Comparison of ENCODE assay signal across 28 cellular contexts in the genomic region with DNA sequence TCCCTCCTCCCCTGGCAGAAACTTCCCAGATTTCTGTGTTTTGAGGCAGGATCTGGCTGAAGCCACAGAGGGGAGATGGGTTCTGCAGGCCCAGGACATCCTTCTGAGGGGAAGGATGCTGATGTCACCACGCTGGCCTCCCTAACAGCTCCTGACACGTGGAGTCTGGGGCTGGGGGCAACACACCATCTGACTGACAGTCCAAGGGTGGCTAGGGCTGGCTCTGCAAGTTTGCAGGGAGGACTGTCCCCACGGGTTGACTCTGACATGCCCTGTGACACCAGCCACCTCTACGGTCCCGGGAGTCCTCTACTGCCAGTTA. TPM values are rescaled to one million over a fixed set of nuclear protein-coding genes. Genes with fewer than 3 reads are reported as not detected.
DNase-seq lines count a peak whose midpoint lies in the region; ATAC-seq and TF ChIP-seq lines count a peak whose summit lies in the region.
"Had no signal": no experiment of that assay in that cellular context is flagged by ENCODE, and none has a peak within 500 bp of the region (broad histone marks: within the 10 kb centered on the region; RNA-seq: fewer than 3 reads in every experiment).

No MANE protein-coding gene starts in this region.

- peak overlapping the region; percentile 31 for H3K56ac ChIP-seq in mesendoderm (ENCODE audit: low read length)

- H3K4me3 ChIP-seq in right atrium auricular region (no peak overlapping the region), body of pancreas (no peak overlapping the region), mesendoderm (ENCODE audit: low read length) (no peak overlapping the region), upper lobe of left lung (peak overlapping the region in 2 of 4 donors; percentile 33 to 47), gastroesophageal sphincter (no peak overlapping the region)
- H3K4me3 ChIP-seq: A549, GM23248, pancreas, sigmoid colon had no signal

- no peak overlapping the region for H2BK120ac ChIP-seq in mesendoderm (ENCODE audit: low read depth, low read length)

- H3K4me2 ChIP-seq in mesendoderm (ENCODE audit: low read length), result no peak overlapping the region

- TF ChIP-seq EP300 in upper lobe of left lung (IDR thresholded peaks at IDR 0.05) (no peak), gastroesophageal sphincter (IDR thresholded peaks at IDR 0.05) (no peak)

- H3K4ac ChIP-seq in mesendoderm (ENCODE audit: low read depth, low read length), result peak overlapping the region; percentile 41

- H3K36me3 ChIP-seq in right atrium auricular region (no peaks in the 10 kb centered on the region), body of pancreas (replicated peaks in 1 of 2; ENCODE audit: insufficient read depth in 1 of 2, low read depth in 2 of 2) (no peaks in the 10 kb centered on the region), mesendoderm (ENCODE audit: control insufficient read depth, insufficient read depth, low read length) (no peaks in the 10 kb centered on the region), upper lobe of left lung (no peaks in the 10 kb centered on the region), gastroesophageal sphincter (no peaks in the 10 kb centered on the region)
- H3K36me3 ChIP-seq: pancreas, sigmoid colon had no signal

- peaks cover 17% of the 10 kb centered on the region for H3K79me1 ChIP-seq in mesendoderm (ENCODE audit: low read length)

- H2AK5ac ChIP-seq in mesendoderm (ENCODE audit: low read length), result no peak overlapping the region

- peaks cover 47% of the 10 kb centered on the region for H3K79me2 ChIP-seq in mesendoderm (ENCODE audit: control insufficient read depth, insufficient read depth, low read length)

- ATAC-seq in Right ventricle myocardium superior (ENCODE audit: poor library complexity), result no peak
- no peak for ATAC-seq in body of pancreas
- no peak for ATAC-seq in upper lobe of left lung (ENCODE audit: low FRiP score in 2 of 2)
- no peak for ATAC-seq in gastroesophageal sphincter
- ATAC-seq in HG02973 (IDR thresholded peaks at IDR 0.05; ENCODE audit: unreplicated experiment), result no peak
- ATAC-seq: foreskin keratinocyte; naive thymus-derived CD4-positive, alpha-beta T cell; T-cell had no signal

- H3K27ac ChIP-seq in right atrium auricular region (peak overlapping the region; percentile 8 to 22), body of pancreas (peak overlapping the region in 3 of 4 donors; percentile 45 to 76 (median 69)), mesendoderm (ENCODE audit: low read depth, low read length) (no peak overlapping the region), upper lobe of left lung (peak overlapping the region in 3 of 4 donors; percentile 48 to 88 (median 73)), gastroesophageal sphincter (peak overlapping the region in 2 of 4 donors; percentile 29 to 58)
- H3K27ac ChIP-seq: foreskin keratinocyte, GM23248 had no signal

- H3K9ac ChIP-seq in mesendoderm (ENCODE audit: low read length), result peak overlapping the region; percentile 1
- H3K9ac ChIP-seq: GM23248 had no signal

- H4K5ac ChIP-seq in mesendoderm (ENCODE audit: low read length), result no peak overlapping the region

- H3K27me3 ChIP-seq in right atrium auricular region (no peaks in the 10 kb centered on the region), body of pancreas (no peaks in the 10 kb centered on the region), mesendoderm (ENCODE audit: insufficient read depth, low read length, poor library complexity) (no peaks in the 10 kb centered on the region), upper lobe of left lung (no peaks in the 10 kb centered on the region), gastroesophageal sphincter (no peaks in the 10 kb centered on the region)
- H3K27me3 ChIP-seq: foreskin keratinocyte, pancreas, sigmoid colon had no signal

- H3K23ac ChIP-seq in mesendoderm (ENCODE audit: low read length), result no peak overlapping the region

- H3K4me1 ChIP-seq in right atrium auricular region (peaks cover 0 to 42% of the 10 kb centered on the region in 2 donors), body of pancreas (peaks cover 81% of the 10 kb centered on the region), mesendoderm (ENCODE audit: control insufficient read depth, low read depth, low read length) (peaks cover 22% of the 10 kb centered on the region), upper lobe of left lung (peaks cover 51 to 71% (median 66%) of the 10 kb centered on the region in 4 donors), gastroesophageal sphincter (peaks cover 8 to 91% (median 31%) of the 10 kb centered on the region in 3 donors)

- no peak overlapping the region for H2BK5ac ChIP-seq in mesendoderm (ENCODE audit: low read length)

- no peak overlapping the region for H2BK15ac ChIP-seq in mesendoderm (replicated peaks; ENCODE audit: low read depth)

- intact Hi-C loops in Right ventricle myocardium superior (cut with DNase I), result no loop called here
- intact Hi-C loops in body of pancreas (cut with DNase I), result no loop called here

- TF ChIP-seq POLR2A in body of pancreas (IDR thresholded peaks at IDR 0.05) (no peak), upper lobe of left lung (IDR thresholded peaks at IDR 0.05) (no peak), gastroesophageal sphincter (IDR thresholded peaks at IDR 0.05) (no peak)

- no peak for DNase-seq in right atrium auricular region (ENCODE audit: low spot score)
- DNase-seq in Right ventricle myocardium superior, result no peak
- DNase-seq in body of pancreas, result no peak
- DNase-seq in mesendoderm, result peak; percentile 63
- DNase-seq in upper lobe of left lung, result no peak
- DNase-seq in cortex of kidney (lab: John Stamatoyannopoulos, UW), result no peak
- DNase-seq: activated CD4-positive, alpha-beta T cell treated with anti-CD3 and anti-CD28 coated beads for 4 hours; activated naive CD4-positive, alpha-beta T cell treated with anti-CD3 and anti-CD28 coated beads for 36 hours; activated T-cell treated with anti-CD3 and anti-CD28 coated beads, Interleukin-2, amount 50 U/mL, for 48 hours; anterior cingulate cortex; EL; foreskin keratinocyte; GM23248; kidney glomerular epithelial cell; naive thymus-derived CD4-positive, alpha-beta T cell; NCI-H1930; NCI-H748 treated with DMSO at 0.1 percent for 48 hours; SHP77; sigmoid colon; stimulated activated CD8-positive, alpha-beta memory T cell treated with anti-CD3 and anti-CD28 coated beads, Interleukin-4, amount 100 ng/mL, for 48 hours; T-cell had no signal

- no peak for TF ChIP-seq CTCF in right atrium auricular region (IDR thresholded peaks at IDR 0.05)
- no peak for TF ChIP-seq CTCF in body of pancreas (IDR thresholded peaks at IDR 0.05)
- TF ChIP-seq CTCF in upper lobe of left lung (IDR thresholded peaks at IDR 0.05), result no peak
- no peak for TF ChIP-seq CTCF in gastroesophageal sphincter (IDR thresholded peaks at IDR 0.05)

- no peak overlapping the region for H3K18ac ChIP-seq in mesendoderm (ENCODE audit: low read length)

- 55 to 68% methylated on average over 5 of the region's 5 CpGs for WGBS in body of pancreas, 2 donors
- WGBS in mesendoderm (ENCODE audit: extremely low coverage, insufficient coverage, low lambda C conversion rate), result no CpG with 5 or more reads among the region's 5 CpGs
- WGBS in upper lobe of left lung, 2 donors, result 46 to 69% methylated on average over 4 to 5 of the region's 5 CpGs
- WGBS in gastroesophageal sphincter (ENCODE audit: low coverage in 1 of 2), 2 donors, result no CpG with 5 or more reads among the region's 5 CpGs

- no peak overlapping the region for H4K8ac ChIP-seq in mesendoderm (ENCODE audit: low read depth, low read length)

- no peaks in the 10 kb centered on the region for H3K9me3 ChIP-seq in right atrium auricular region
- no peaks in the 10 kb centered on the region for H3K9me3 ChIP-seq in body of pancreas
- H3K9me3 ChIP-seq in upper lobe of left lung, result no peaks in the 10 kb centered on the region
- no peaks in the 10 kb centered on the region for H3K9me3 ChIP-seq in gastroesophageal sphincter
- H3K9me3 ChIP-seq: A549, pancreas, sigmoid colon had no signal

RNA-seq across cellular contexts. Expression of gene PAK4, which starts 14.6 kb away (rescaled TPM):
- total RNA-seq in right atrium auricular region, result 10 to 100 TPM; 11.2 to 13.7 TPM
- 14.0 TPM for total RNA-seq in Right ventricle myocardium superior
- 10 to 100 TPM; 18.9 to 40.2 TPM for total RNA-seq in body of pancreas
- 56.1 TPM for polyA plus RNA-seq in mesendoderm (2013, experiment 1 of 2)
- polyA plus RNA-seq in mesendoderm (2013, experiment 2 of 2), result 52.0 TPM
- total RNA-seq in upper lobe of left lung, result 10 to 100 TPM; 23.4 to 88.2 (median 54.4) TPM
- total RNA-seq in gastroesophageal sphincter, result 10 to 100 TPM in 1 of 4 donors, 1 to 10 TPM in 3; 6.1 to 16.3 (median 7.5) TPM

RNA-seq across cellular contexts. Expression of gene ACP7, which starts 56.0 kb away (rescaled TPM):
- total RNA-seq in right atrium auricular region (not detected), Right ventricle myocardium superior (not detected), body of pancreas (not detected), upper lobe of left lung (not detected), gastroesophageal sphincter (under 1 TPM in 1 of 4 donors, not detected in 3; 0.08 TPM)
- polyA plus RNA-seq in mesendoderm (2013, experiment 1 of 2), result 0.03 TPM
- polyA plus RNA-seq in mesendoderm (2013, experiment 2 of 2), result 0.03 TPM
- total RNA-seq: activated CD8-positive, alpha-beta memory T cell treated with anti-CD3 and anti-CD28 coated beads for 36 hours; activated naive CD4-positive, alpha-beta T cell treated with anti-CD3 and anti-CD28 coated beads for 36 hours; GM23248; naive thymus-derived CD4-positive, alpha-beta T cell; OCI-LY7; sigmoid colon had no signal
- polyA plus RNA-seq: BJ; naive thymus-derived CD4-positive, alpha-beta T cell; sigmoid colon had no signal

RNA-seq across cellular contexts. Expression of gene NCCRP1, which starts 56.6 kb away (rescaled TPM):
- total RNA-seq in right atrium auricular region (not detected), Right ventricle myocardium superior (not detected), body of pancreas (1 to 10 TPM in 1 of 2 donors, under 1 TPM in 1; 0.66 to 7.8 TPM), upper lobe of left lung (under 1 TPM in 1 of 6 donors, not detected in 5; 0.47 TPM), gastroesophageal sphincter (10 to 100 TPM in 1 of 4 donors, 1 to 10 TPM in 1, under 1 TPM in 2; 0.13 to 13.7 (median 2.3) TPM)
- 0.45 TPM for polyA plus RNA-seq in mesendoderm (2013, experiment 1 of 2)
- 0.39 TPM for polyA plus RNA-seq in mesendoderm (2013, experiment 2 of 2)
- total RNA-seq: activated CD8-positive, alpha-beta memory T cell treated with anti-CD3 and anti-CD28 coated beads for 36 hours; activated naive CD4-positive, alpha-beta T cell treated with anti-CD3 and anti-CD28 coated beads for 36 hours; GM23248; naive thymus-derived CD4-positive, alpha-beta T cell; OCI-LY7 had no signal
- polyA plus RNA-seq: GM23248; naive thymus-derived CD4-positive, alpha-beta T cell had no signal
